ENCODE assay signal across 9 cellular contexts in genomic region chr10:133258818-133259602, GRCh38. TPM values are rescaled to one million over a fixed set of nuclear protein-coding genes. Genes with fewer than 3 reads are reported as not detected.
A peak's percentile ranks its signal among the peaks of the same experiment; 100 is the strongest.
DNase-seq lines count a peak whose midpoint lies in the region; ATAC-seq and TF ChIP-seq lines count a peak whose summit lies in the region.
"Had no signal": no experiment of that assay in that cellular context is flagged by ENCODE, and none has a peak within 500 bp of the region (broad histone marks: within the 10 kb centered on the region; RNA-seq: fewer than 3 reads in every experiment).

No MANE protein-coding gene starts in this region.

- CTCF ChIA-PET in OCI-LY7 (lab: Charles Lee; ENCODE audit: unreplicated experiment) = interaction anchor here (1.0 kb wide), 1 partner anchor 15 kb away, joined by 4 read pairs; no protein-coding TSS in a partner anchor

- no peaks in the 10 kb centered on the region for H4K20me1 ChIP-seq in OCI-LY7 (ENCODE audit: insufficient read depth, low read length)

- H3K9me3 ChIP-seq in OCI-LY7 (ENCODE audit: low read length) = no peaks in the 10 kb centered on the region

- no peak for ATAC-seq in HG02759 (IDR thresholded peaks at IDR 0.05; ENCODE audit: unreplicated experiment)

- H2AFZ ChIP-seq in OCI-LY7 (ENCODE audit: low read length) = no peak overlapping the region

- H3K4me3 Mint-ChIP-seq in T-helper 2 cell treated with Interferon-gamma antibody and Interleukin-4, amounts not matched to agents 5 μg/mL and 100 μg/mL, for 36 hours = peak overlapping the region; percentile 77

- no peak overlapping the region for H3K4me2 ChIP-seq in OCI-LY7 (ENCODE audit: low read length)

- H3K27ac ChIP-seq in OCI-LY7 (ENCODE audit: low read depth, low read length, poor library complexity, severe bottlenecking) = no peak overlapping the region

- H3K9me3 Mint-ChIP-seq in T-helper 2 cell treated with Interferon-gamma antibody and Interleukin-4, amounts not matched to agents 5 μg/mL and 100 μg/mL, for 36 hours = no peaks in the 10 kb centered on the region

- TF ChIP-seq CTCF in OCI-LY7 (conservative IDR thresholded peaks at IDR 0.05; ENCODE audit: low read length) = no peak

- no peaks in the 10 kb centered on the region for H3K36me3 ChIP-seq in OCI-LY7 (ENCODE audit: insufficient read depth, low read length)

- intact Hi-C loops in OCI-LY7 (cut with micrococcal nuclease; ENCODE audit: unreplicated experiment) = no loop called here

- H3K27me3 Mint-ChIP-seq in T-helper 2 cell treated with Interferon-gamma antibody and Interleukin-4, amounts not matched to agents 5 μg/mL and 100 μg/mL, for 36 hours (ENCODE audit: low read depth) = no peaks in the 10 kb centered on the region

- H3K4me1 Mint-ChIP-seq in T-helper 2 cell treated with Interferon-gamma antibody and Interleukin-4, amounts not matched to agents 5 μg/mL and 100 μg/mL, for 36 hours (ENCODE audit: low read depth) = peaks cover 49% of the 10 kb centered on the region

- no peaks in the 10 kb centered on the region for H3K79me2 ChIP-seq in OCI-LY7 (ENCODE audit: insufficient read depth, low read depth, low read length)

- POLR2A ChIA-PET in OCI-LY7 (lab: Charles Lee) = interaction anchor here (0.5 to 0.9 kb wide), 2 partner anchors 16 to 162 kb away, joined by 3 to 5 read pairs; no protein-coding TSS in a partner anchor

- no TSS peak for BruUV-seq in OCI-LY7 (replicated peaks; lab: Mats Ljungman, UMichigan)

- peaks cover 16% of the 10 kb centered on the region for H3K36me3 Mint-ChIP-seq in T-helper 2 cell treated with Interferon-gamma antibody and Interleukin-4, amounts not matched to agents 5 μg/mL and 100 μg/mL, for 36 hours (ENCODE audit: low read depth)

- H3K4me3 ChIP-seq in OCI-LY7 (ENCODE audit: low read depth, low read length, poor library complexity, severe bottlenecking) = no peak overlapping the region

- peak overlapping the region; percentile 94 for H3K27ac Mint-ChIP-seq in T-helper 2 cell treated with Interferon-gamma antibody and Interleukin-4, amounts not matched to agents 5 μg/mL and 100 μg/mL, for 36 hours

- peak; percentile 81 for DNase-seq in HS-27A (ENCODE audit: low read depth)
- peak; percentile 94 for DNase-seq in T-helper 2 cell treated with Interferon-gamma antibody and Interleukin-4, amounts not matched to agents 5 μg/mL and 100 μg/mL, for 36 hours (ENCODE audit: low spot score)
- DNase-seq in anterior cingulate cortex (lab: John Stamatoyannopoulos, UW) = peak in 34 of 58 donors; percentile 8 to 73 (median 32)
- DNase-seq in iris pigment epithelial cell (ENCODE audit: low read depth) = peak; percentile 99
- peak; percentile 84 for DNase-seq in stimulated activated CD4-positive, alpha-beta T cell treated with anti-CD3 and anti-CD28 coated beads, Interleukin-2, amount 100 ng/mL, for 4 hours (ENCODE audit: low read depth)
- no peak for DNase-seq in OCI-LY7 (ENCODE audit: low spot score)
- DNase-seq in DMS53 treated with DMSO at 0.1 percent for 48 hours (lab: John Stamatoyannopoulos, UW; ENCODE audit: unreplicated experiment) = no peak

- no peaks in the 10 kb centered on the region for H3K9me2 ChIP-seq in OCI-LY7 (ENCODE audit: insufficient read depth, low read length)

- H3K4me1 ChIP-seq in OCI-LY7 (ENCODE audit: insufficient read depth, low read length, poor library complexity, severe bottlenecking) = peaks cover 26% of the 10 kb centered on the region

RNA-seq across cellular contexts. Expression of gene ADAM8, which starts 17.7 kb away (rescaled TPM):
- total RNA-seq in OCI-LY7 (2014; rRNA removed; shearing (Covaris generic)) = 7.5 and 10.0 TPM in 2 replicates
- 16.3 and 17.6 TPM in 2 replicates for total RNA-seq in OCI-LY7 (2022)

RNA-seq across cellular contexts. Expression of gene VENTX, which starts 21.4 kb away (rescaled TPM):
- not detected in 2 replicates for total RNA-seq in OCI-LY7 (2014; rRNA removed; shearing (Covaris generic))
- not detected in 2 replicates for total RNA-seq in OCI-LY7 (2022)
- total RNA-seq: frontal cortex had no signal

RNA-seq across cellular contexts. Expression of gene UTF1, which starts 29.0 kb away (rescaled TPM):
- total RNA-seq in OCI-LY7 (2014; rRNA removed; shearing (Covaris generic)) = not detected in 2 replicates
- total RNA-seq in OCI-LY7 (2022) = not detected in 2 replicates
- total RNA-seq: frontal cortex had no signal

RNA-seq across cellular contexts. Expression of gene TUBGCP2, which starts 49.7 kb away (rescaled TPM):
- total RNA-seq in OCI-LY7 (2014; rRNA removed; shearing (Covaris generic)) = 37.8 and 40.5 TPM in 2 replicates
- total RNA-seq in OCI-LY7 (2022) = 53.0 and 56.1 TPM in 2 replicates

RNA-seq across cellular contexts. Expression of gene ZNF511, which starts 49.7 kb away (rescaled TPM):
- total RNA-seq in OCI-LY7 (2014; rRNA removed; shearing (Covaris generic)) = 64.7 and 95.0 TPM in 2 replicates
- 60.6 and 68.8 TPM in 2 replicates for total RNA-seq in OCI-LY7 (2022)

Comparison
In these comparisons a context has a peak if more than half of its experiments do, and no peak if none do; other contexts are left out.
1. DNase-seq: peak in HS-27A (single experiment), T-helper 2 cell treated with Interferon-gamma antibody and Interleukin-4, amounts not matched to agents 5 μg/mL and 100 μg/mL, for 36 hours (single experiment), anterior cingulate cortex (34 of 58), iris pigment epithelial cell (single experiment) and stimulated activated CD4-positive, alpha-beta T cell treated with anti-CD3 and anti-CD28 coated beads, Interleukin-2, amount 100 ng/mL, for 4 hours (single experiment); none in OCI-LY7 (single experiment) and DMS53 treated with DMSO at 0.1 percent for 48 hours (single experiment).